9 cellular contexts compared by ENCODE assay signal in genomic region chr3:50671331-50671730, GRCh38. TPM values are rescaled to one million over a fixed set of nuclear protein-coding genes. Genes with fewer than 3 reads are reported as not detected.
DNase-seq lines count a peak whose midpoint lies in the region; ATAC-seq and TF ChIP-seq lines count a peak whose summit lies in the region.
"Had no signal": no experiment of that assay in that cellular context is flagged by ENCODE, and none has a peak within 500 bp of the region (broad histone marks: within the 10 kb centered on the region; RNA-seq: fewer than 3 reads in every experiment).

No MANE protein-coding gene starts in this region.

- H3K4me2 ChIP-seq in HCT116 (ENCODE audit: low read length): peak overlapping the region; percentile 62

- 92 to 94% methylated on average over 4 of the region's 4 CpGs for WGBS in endodermal cell (ENCODE audit: insufficient coverage in 1 of 2, insufficient read length in 1 of 2), 2 experiments

- CTCF ChIA-PET in HCT116 (lab: Charles Lee): interaction anchor here (1.6 kb wide), 1 partner anchor 9 kb away, joined by 3 read pairs; no protein-coding TSS in a partner anchor

- no peaks in the 10 kb centered on the region; the same call in 1 of the 2 replicates for H3K27me3 ChIP-seq in HCT116 (ENCODE audit: insufficient read depth, low read length)
- peaks cover 39% of the 10 kb centered on the region for H3K27me3 ChIP-seq in endodermal cell (ENCODE audit: control insufficient read depth, insufficient read depth, low read length, poor library complexity, severe bottlenecking)

- H3K4me1 Mint-ChIP-seq in endodermal cell: peaks cover 12% of the 10 kb centered on the region

- H2AFZ ChIP-seq in HCT116 (ENCODE audit: low read depth, low read length, poor library complexity, severe bottlenecking): no peak overlapping the region

- no peak overlapping the region for H3K27ac Mint-ChIP-seq in endodermal cell

- no peaks in the 10 kb centered on the region for H4K20me1 ChIP-seq in HCT116 (ENCODE audit: insufficient read depth)

- TF ChIP-seq CTCF in HCT116 (IDR thresholded peaks at IDR 0.05 in 2 of 3, conservative IDR thresholded peaks at IDR 0.05 in 1 of 3; ENCODE audit: borderline replicate concordance in 1 of 3, insufficient read depth in 1 of 3, low read depth in 2 of 3, low read length in 2 of 3): no peak
- no peak for TF ChIP-seq CTCF in endodermal cell (conservative IDR thresholded peaks at IDR 0.05)
- no peak for TF ChIP-seq CTCF in retinal pigment epithelial cell (conservative IDR thresholded peaks at IDR 0.05; ENCODE audit: low read depth, low read length)

- POLR2A ChIA-PET in HCT116 (lab: Charles Lee): interaction anchor here (0.6 kb wide), 1 partner anchor 10 kb away, joined by 4 read pairs; no protein-coding TSS in a partner anchor

- peak overlapping the region in 1 of 2 experiments; percentile 2; a peak in 1 of 4 replicates for H3K4me3 ChIP-seq in HCT116 (replicated peaks in 1 of 2; ENCODE audit: low read depth in 1 of 2, low read length in 2 of 2)
- no peak overlapping the region for H3K4me3 ChIP-seq in endodermal cell (ENCODE audit: low read length)
- H3K4me3 ChIP-seq in retinal pigment epithelial cell (ENCODE audit: low read length): no peak overlapping the region

- no peak overlapping the region for H3K9ac ChIP-seq in HCT116 (ENCODE audit: low read length)
- H3K9ac ChIP-seq in endodermal cell (ENCODE audit: extremely low read depth, low read length, poor library complexity, severe bottlenecking): no peak overlapping the region

- ATAC-seq in HCT116 (peak; percentile 51), HG02798 (IDR thresholded peaks at IDR 0.05; ENCODE audit: poor library complexity, unreplicated experiment) (no peak), GM18517 (IDR thresholded peaks at IDR 0.05; ENCODE audit: unreplicated experiment) (no peak), GM21526 (IDR thresholded peaks at IDR 0.05; ENCODE audit: low FRiP score, unreplicated experiment) (no peak)

- H3K4me1 ChIP-seq in HCT116 (ENCODE audit: control insufficient read depth in 1 of 2, insufficient read depth in 2 of 2, low read length in 2 of 2): peaks cover 27 to 44% of the 10 kb centered on the region in 2 experiments
- H3K4me1 ChIP-seq in endodermal cell (ENCODE audit: control insufficient read depth, insufficient read depth, low read length): no peaks in the 10 kb centered on the region

- RAD21 ChIA-PET in HCT116 (lab: Charles Lee; ENCODE audit: low non-redundant PET in 1 of 2, low total read pairs in 2 of 2, uncharacterized antibody in 2 of 2, unreplicated experiment in 2 of 2): no interaction called here

- TF ChIP-seq RAD21 in HCT116 (IDR thresholded peaks at IDR 0.05; ENCODE audit: low read depth): no peak

- no peaks in the 10 kb centered on the region for H3K9me3 Mint-ChIP-seq in endodermal cell

- no peaks in the 10 kb centered on the region for H3K36me3 Mint-ChIP-seq in endodermal cell (ENCODE audit: low read depth)

- H3K9me3 ChIP-seq in HCT116 (ENCODE audit: control insufficient read depth in 1 of 2, insufficient read depth in 1 of 2, low read depth in 1 of 2, low read length in 2 of 2) (no peaks in the 10 kb centered on the region), endodermal cell (ENCODE audit: control insufficient read depth, low read length) (no peaks in the 10 kb centered on the region)

- no peak for TF ChIP-seq POLR2A in HCT116 (IDR thresholded peaks at IDR 0.05; ENCODE audit: borderline replicate concordance, extremely low read depth, insufficient read depth, insufficient read length)

- no peaks in the 10 kb centered on the region for H3K79me2 ChIP-seq in HCT116 (ENCODE audit: insufficient read depth, low read length)

- peak; percentile 56 for DNase-seq in HCT116 (ENCODE audit: low read depth, low spot score)
- DNase-seq in NCI-H345 (lab: John Stamatoyannopoulos, UW): peak; percentile 76
- DNase-seq in endodermal cell: peak; percentile 28
- DNase-seq in retinal pigment epithelial cell (ENCODE audit: low read depth): peak; percentile 70
- no peak for DNase-seq in putamen (ENCODE audit: low spot score)
- DNase-seq: NCI-H526 treated with DMSO at 0.1 percent for 48 hours had no signal

- H3K36me3 ChIP-seq in HCT116 (ENCODE audit: control insufficient read depth in 1 of 2, insufficient read depth in 2 of 2, low read length in 2 of 2) (no peaks in the 10 kb centered on the region), endodermal cell (ENCODE audit: control insufficient read depth, insufficient read depth, low read length) (no peaks in the 10 kb centered on the region)

- peak overlapping the region; percentile 16; the same call in 1 of the 2 replicates for H3K27ac ChIP-seq in HCT116 (ENCODE audit: low read depth, low read length)
- no peak overlapping the region for H3K27ac ChIP-seq in endodermal cell (ENCODE audit: low read depth, low read length)

- BruUV-seq in HCT116 (replicated peaks; lab: Mats Ljungman, UMichigan): no TSS peak

- H3K4me3 Mint-ChIP-seq in endodermal cell: no peak overlapping the region

- peaks cover 47% of the 10 kb centered on the region for H3K27me3 Mint-ChIP-seq in endodermal cell (ENCODE audit: insufficient read depth)

- H3K9me2 ChIP-seq in HCT116 (ENCODE audit: insufficient read depth): no peaks in the 10 kb centered on the region

- intact Hi-C loops in HCT116 (cut with micrococcal nuclease): no loop called here

TF ChIP-seq in HCT116, 20 proteins besides CTCF, POLR2A, EP300 and RAD21:
- TF ChIP-seq FOSL1 (IDR thresholded peaks at IDR 0.05; ENCODE audit: low read depth) (peak; percentile 70), CBX3 (IDR thresholded peaks at IDR 0.05; ENCODE audit: low read depth) (peak; percentile 37; the same call in 1 of the 2 replicates), MAX (IDR thresholded peaks at IDR 0.05) (peak; percentile 41; the same call in 1 of the 2 replicates), JUND (IDR thresholded peaks at IDR 0.05) (peak; percentile 73), ZFX (IDR thresholded peaks at IDR 0.05) (no peak), ELF1 (IDR thresholded peaks at IDR 0.05; ENCODE audit: borderline replicate concordance, low read depth) (no peak), SP1 (IDR thresholded peaks at IDR 0.05; ENCODE audit: low read depth) (peak; percentile 31; the same call in 1 of the 2 replicates), TCF7L2 (IDR thresholded peaks at IDR 0.05; ENCODE audit: borderline replicate concordance, extremely low read depth, insufficient read depth, insufficient read length) (peak; percentile 26)
TF ChIP-seq in HCT116: peak in this region for 6.

RNA-seq across cellular contexts. Expression of gene DOCK3, which starts 3.4 kb away (rescaled TPM):
- total RNA-seq in HCT116 (2021; ENCODE audit: unreplicated experiment) (4.2 TPM), endodermal cell (1 to 10 TPM; 7.7 to 8.5 TPM)
- 3.2 and 3.5 TPM in 2 replicates for polyA plus RNA-seq in HCT116 (2012)
- polyA plus RNA-seq in endodermal cell (2013, experiment 1 of 2): 4.2 TPM
- polyA plus RNA-seq in endodermal cell (2013, experiment 2 of 2): 3.9 TPM

RNA-seq across cellular contexts. Expression of gene MAPKAPK3, which starts 54.4 kb away (rescaled TPM):
- total RNA-seq in HCT116 (2021; ENCODE audit: unreplicated experiment): 87.3 TPM
- 79.5 and 97.2 TPM in 2 replicates for polyA plus RNA-seq in HCT116 (2012)
- total RNA-seq in endodermal cell: 10 to 100 TPM; 37.2 to 39.7 TPM
- 29.9 TPM for polyA plus RNA-seq in endodermal cell (2013, experiment 1 of 2)
- 26.1 TPM for polyA plus RNA-seq in endodermal cell (2013, experiment 2 of 2)

RNA-seq across cellular contexts. Expression of gene CISH, which starts 59.8 kb away (rescaled TPM):
- 4.5 TPM for total RNA-seq in HCT116 (2021; ENCODE audit: unreplicated experiment)
- polyA plus RNA-seq in HCT116 (2012): 5.0 and 5.1 TPM in 2 replicates
- total RNA-seq in endodermal cell: 1 to 10 TPM; 1.2 to 2.0 TPM
- 3.6 TPM for polyA plus RNA-seq in endodermal cell (2013, experiment 1 of 2)
- polyA plus RNA-seq in endodermal cell (2013, experiment 2 of 2): 3.7 TPM
